In the genomic region with DNA sequence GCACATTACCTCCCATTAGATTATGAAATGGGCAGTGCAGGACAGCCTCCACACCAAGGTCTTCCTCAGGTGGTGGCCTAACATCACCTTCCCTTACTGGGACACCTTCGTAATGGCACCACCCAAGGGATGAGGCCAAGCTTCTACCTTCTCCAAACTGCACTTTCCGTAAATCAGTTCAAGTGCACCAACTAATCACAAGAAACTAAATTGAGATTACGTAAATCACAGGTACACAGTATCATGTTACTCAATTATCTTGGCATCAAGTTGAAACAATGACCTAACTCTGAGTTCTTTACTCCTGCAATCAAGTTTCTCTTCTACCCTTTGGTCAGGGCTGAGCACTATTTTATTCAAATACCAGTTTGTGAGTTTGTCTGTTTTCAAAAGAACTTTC, we compare ENCODE assay signal across 1 cellular context.
TF ChIP-seq lines count a peak whose summit lies in the region.

No MANE protein-coding gene starts in this region.

TF ChIP-seq in HepG2, 621 proteins besides CTCF, POLR2A, EP300 and RAD21 (continued from another document):
- TF ChIP-seq, protein P1, sequence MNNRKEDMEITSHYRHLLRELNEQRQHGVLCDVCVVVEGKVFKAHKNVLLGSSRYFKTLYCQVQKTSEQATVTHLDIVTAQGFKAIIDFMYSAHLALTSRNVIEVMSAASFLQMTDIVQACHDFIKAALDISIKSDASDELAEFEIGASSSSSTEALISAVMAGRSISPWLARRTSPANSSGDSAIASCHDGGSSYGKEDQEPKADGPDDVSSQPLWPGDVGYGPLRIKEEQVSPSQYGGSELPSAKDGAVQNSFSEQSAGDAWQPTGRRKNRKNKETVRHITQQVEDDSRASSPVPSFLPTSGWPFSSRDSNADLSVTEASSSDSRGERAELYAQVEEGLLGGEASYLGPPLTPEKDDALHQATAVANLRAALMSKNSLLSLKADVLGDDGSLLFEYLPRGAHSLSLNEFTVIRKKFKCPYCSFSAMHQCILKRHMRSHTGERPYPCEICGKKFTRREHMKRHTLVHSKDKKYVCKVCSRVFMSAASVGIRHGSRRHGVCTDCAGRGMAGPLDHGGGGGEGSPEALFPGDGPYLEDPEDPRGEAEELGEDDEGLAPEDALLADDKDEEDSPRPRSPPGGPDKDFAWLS (CRISPR knock-in tag; IDR thresholded peaks at IDR 0.05; ENCODE audit: borderline replicate concordance), result no peak
- TF ChIP-seq ZNF749 (CRISPR knock-in tag; IDR thresholded peaks at IDR 0.05; ENCODE audit: borderline replicate concordance), result no peak
- no peak for TF ChIP-seq NRL (CRISPR knock-in tag; IDR thresholded peaks at IDR 0.05; ENCODE audit: borderline replicate concordance)
